Comparison of ENCODE assay signal across 1 cellular context in the genomic region with DNA sequence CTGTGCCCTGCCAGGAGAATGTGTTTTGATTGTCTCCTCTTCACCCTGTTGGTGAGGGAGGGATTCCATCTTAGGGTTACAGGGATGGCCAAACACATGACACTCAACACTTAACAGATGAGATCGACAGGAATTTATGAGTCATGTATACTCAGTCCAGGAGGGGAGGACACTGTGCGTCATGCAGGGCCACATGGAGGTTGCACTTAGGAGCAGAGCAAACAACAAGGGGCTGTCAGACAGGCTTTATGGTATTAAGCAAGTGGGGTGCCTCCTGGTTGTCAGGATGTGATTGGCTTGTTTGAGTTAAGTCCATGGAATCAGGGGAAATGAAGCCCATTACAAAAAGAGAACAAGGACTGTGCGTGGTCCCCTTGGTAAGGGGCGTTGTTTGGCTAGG.
TF ChIP-seq lines count a peak whose summit lies in the region.

No MANE protein-coding gene starts in this region.

TF ChIP-seq in GM23338, 12 proteins besides CTCF, POLR2A, EP300 and RAD21 (continued from another document):
- no peak for TF ChIP-seq ZNF114 (CRISPR knock-in tag; IDR thresholded peaks at IDR 0.05)
- TF ChIP-seq ZNF331 (CRISPR knock-in tag; IDR thresholded peaks at IDR 0.05; ENCODE audit: low read depth), result no peak
- TF ChIP-seq STAT1 (IDR thresholded peaks at IDR 0.05; ENCODE audit: unreplicated experiment), result no peak
- TF ChIP-seq, protein P1, sequence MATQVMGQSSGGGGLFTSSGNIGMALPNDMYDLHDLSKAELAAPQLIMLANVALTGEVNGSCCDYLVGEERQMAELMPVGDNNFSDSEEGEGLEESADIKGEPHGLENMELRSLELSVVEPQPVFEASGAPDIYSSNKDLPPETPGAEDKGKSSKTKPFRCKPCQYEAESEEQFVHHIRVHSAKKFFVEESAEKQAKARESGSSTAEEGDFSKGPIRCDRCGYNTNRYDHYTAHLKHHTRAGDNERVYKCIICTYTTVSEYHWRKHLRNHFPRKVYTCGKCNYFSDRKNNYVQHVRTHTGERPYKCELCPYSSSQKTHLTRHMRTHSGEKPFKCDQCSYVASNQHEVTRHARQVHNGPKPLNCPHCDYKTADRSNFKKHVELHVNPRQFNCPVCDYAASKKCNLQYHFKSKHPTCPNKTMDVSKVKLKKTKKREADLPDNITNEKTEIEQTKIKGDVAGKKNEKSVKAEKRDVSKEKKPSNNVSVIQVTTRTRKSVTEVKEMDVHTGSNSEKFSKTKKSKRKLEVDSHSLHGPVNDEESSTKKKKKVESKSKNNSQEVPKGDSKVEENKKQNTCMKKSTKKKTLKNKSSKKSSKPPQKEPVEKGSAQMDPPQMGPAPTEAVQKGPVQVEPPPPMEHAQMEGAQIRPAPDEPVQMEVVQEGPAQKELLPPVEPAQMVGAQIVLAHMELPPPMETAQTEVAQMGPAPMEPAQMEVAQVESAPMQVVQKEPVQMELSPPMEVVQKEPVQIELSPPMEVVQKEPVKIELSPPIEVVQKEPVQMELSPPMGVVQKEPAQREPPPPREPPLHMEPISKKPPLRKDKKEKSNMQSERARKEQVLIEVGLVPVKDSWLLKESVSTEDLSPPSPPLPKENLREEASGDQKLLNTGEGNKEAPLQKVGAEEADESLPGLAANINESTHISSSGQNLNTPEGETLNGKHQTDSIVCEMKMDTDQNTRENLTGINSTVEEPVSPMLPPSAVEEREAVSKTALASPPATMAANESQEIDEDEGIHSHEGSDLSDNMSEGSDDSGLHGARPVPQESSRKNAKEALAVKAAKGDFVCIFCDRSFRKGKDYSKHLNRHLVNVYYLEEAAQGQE (IDR thresholded peaks at IDR 0.05; ENCODE audit: unreplicated experiment), result no peak
- TF ChIP-seq NANOG (IDR thresholded peaks at IDR 0.05; ENCODE audit: borderline replicate concordance), result no peak
